In the genomic region with DNA sequence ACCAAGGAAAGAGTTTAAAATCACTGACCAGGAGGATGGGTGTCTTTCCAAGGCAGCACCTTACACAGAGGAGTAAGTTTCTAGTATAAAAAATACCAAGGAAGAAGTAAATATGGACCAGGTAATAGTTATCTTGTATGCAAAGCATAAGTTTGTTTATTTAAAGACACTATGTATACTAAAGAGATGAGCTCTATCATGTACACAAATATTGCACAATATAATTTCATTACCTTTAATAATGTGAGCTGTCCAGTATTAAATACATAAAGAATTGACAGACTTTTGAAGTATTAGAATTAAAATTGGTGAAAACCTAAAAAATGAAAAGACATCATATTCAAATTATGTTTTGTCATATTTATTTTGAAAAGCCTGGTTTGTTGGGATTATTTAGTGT, we compare ENCODE assay signal across 2 cellular contexts.
TF ChIP-seq lines count a peak whose summit lies in the region.

No MANE protein-coding gene starts in this region.

TF ChIP-seq in IMR-90, 13 proteins besides CTCF, POLR2A, EP300 and RAD21:
- TF ChIP-seq RCOR1 (IDR thresholded peaks at IDR 0.05; ENCODE audit: insufficient replicate concordance, low read length) (no peak), CEBPB (IDR thresholded peaks at IDR 0.05; ENCODE audit: low read depth, low read length) (peak; percentile 20; the same call in 1 of the 2 replicates)

TF ChIP-seq in K562, 482 proteins besides CTCF, POLR2A, EP300 and RAD21:
- TF ChIP-seq CEBPB (tag; IDR thresholded peaks at IDR 0.05), result peak; percentile 84
- no peak for TF ChIP-seq CEBPG (CRISPR knock-in tag; IDR thresholded peaks at IDR 0.05)
- peak in 1 of 2 experiments; percentile 49; a peak in 1 of 4 replicates for TF ChIP-seq CEBPG (tag; conservative IDR thresholded peaks at IDR 0.05 in 1 of 2, IDR thresholded peaks at IDR 0.05 in 1 of 2)
- TF ChIP-seq GATA2 (CRISPR knock-in tag; IDR thresholded peaks at IDR 0.05), result no peak
